ENCODE assay signal across 1 cellular context in the genomic region with DNA sequence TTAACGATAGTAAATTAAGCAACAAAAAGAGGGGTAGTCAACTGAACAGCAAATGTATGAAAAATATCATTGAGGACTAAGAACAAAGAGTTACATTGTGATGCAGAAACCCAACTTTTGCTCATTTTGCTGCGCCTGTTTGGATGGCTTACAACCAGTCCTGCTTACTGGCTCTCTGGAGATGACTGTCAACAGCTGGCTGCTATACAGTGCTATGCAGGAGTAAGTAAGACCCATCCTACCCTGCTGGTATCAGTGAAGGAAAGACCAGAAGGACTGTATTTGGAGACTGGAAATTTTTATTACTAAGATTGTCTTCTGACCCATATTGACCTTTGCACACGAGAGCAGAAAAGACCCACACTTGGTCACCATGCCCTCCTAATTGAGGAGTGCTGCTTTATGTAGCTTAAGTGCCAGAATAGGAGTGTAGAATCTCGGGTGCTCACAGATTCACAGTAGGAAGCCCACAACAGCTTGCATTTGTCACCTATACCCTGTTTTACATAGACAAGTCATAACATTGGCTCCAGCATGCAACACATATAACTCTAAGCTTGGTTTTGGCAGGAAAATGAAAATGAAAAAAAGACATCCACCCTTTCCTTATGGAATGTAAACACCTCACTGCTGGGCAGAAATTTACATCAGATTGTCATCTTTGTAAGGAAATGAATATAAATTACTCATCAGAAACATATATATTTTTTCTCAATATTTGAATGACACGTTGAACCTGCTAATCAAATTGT.
TF ChIP-seq lines count a peak whose summit lies in the region.

No MANE protein-coding gene starts in this region.

TF ChIP-seq in SK-N-SH, 30 proteins besides CTCF, POLR2A, EP300 and RAD21 (continued from another document):
- TF ChIP-seq, protein P1, sequence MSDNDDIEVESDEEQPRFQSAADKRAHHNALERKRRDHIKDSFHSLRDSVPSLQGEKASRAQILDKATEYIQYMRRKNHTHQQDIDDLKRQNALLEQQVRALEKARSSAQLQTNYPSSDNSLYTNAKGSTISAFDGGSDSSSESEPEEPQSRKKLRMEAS (IDR thresholded peaks at IDR 0.05; ENCODE audit: low read depth), result no peak
- TF ChIP-seq, protein P2, sequence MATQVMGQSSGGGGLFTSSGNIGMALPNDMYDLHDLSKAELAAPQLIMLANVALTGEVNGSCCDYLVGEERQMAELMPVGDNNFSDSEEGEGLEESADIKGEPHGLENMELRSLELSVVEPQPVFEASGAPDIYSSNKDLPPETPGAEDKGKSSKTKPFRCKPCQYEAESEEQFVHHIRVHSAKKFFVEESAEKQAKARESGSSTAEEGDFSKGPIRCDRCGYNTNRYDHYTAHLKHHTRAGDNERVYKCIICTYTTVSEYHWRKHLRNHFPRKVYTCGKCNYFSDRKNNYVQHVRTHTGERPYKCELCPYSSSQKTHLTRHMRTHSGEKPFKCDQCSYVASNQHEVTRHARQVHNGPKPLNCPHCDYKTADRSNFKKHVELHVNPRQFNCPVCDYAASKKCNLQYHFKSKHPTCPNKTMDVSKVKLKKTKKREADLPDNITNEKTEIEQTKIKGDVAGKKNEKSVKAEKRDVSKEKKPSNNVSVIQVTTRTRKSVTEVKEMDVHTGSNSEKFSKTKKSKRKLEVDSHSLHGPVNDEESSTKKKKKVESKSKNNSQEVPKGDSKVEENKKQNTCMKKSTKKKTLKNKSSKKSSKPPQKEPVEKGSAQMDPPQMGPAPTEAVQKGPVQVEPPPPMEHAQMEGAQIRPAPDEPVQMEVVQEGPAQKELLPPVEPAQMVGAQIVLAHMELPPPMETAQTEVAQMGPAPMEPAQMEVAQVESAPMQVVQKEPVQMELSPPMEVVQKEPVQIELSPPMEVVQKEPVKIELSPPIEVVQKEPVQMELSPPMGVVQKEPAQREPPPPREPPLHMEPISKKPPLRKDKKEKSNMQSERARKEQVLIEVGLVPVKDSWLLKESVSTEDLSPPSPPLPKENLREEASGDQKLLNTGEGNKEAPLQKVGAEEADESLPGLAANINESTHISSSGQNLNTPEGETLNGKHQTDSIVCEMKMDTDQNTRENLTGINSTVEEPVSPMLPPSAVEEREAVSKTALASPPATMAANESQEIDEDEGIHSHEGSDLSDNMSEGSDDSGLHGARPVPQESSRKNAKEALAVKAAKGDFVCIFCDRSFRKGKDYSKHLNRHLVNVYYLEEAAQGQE (IDR thresholded peaks at IDR 0.05; ENCODE audit: low read depth, low read length), result no peak
- no peak for TF ChIP-seq ZBTB33 (IDR thresholded peaks at IDR 0.05; ENCODE audit: borderline replicate concordance, low read depth)
- TF ChIP-seq RFX5 (IDR thresholded peaks at IDR 0.05; ENCODE audit: low read length), result no peak
- no peak for TF ChIP-seq USF2 (IDR thresholded peaks at IDR 0.05; ENCODE audit: borderline replicate concordance, low read depth, low read length)
- TF ChIP-seq JUND (IDR thresholded peaks at IDR 0.05), result no peak
